ENCODE assay signal across 15 cellular contexts in genomic region chr19:5561559-5561958, GRCh38. TPM values are rescaled to one million over a fixed set of nuclear protein-coding genes. Genes with fewer than 3 reads are reported as not detected.
A peak's percentile ranks its signal among the peaks of the same experiment; 100 is the strongest.
DNase-seq lines count a peak whose midpoint lies in the region; FAIRE-seq and TF ChIP-seq lines count a peak whose summit lies in the region.
"Had no signal": no experiment of that assay in that cellular context is flagged by ENCODE, and none has a peak within 500 bp of the region (broad histone marks: within the 10 kb centered on the region; RNA-seq: fewer than 3 reads in every experiment).

No MANE protein-coding gene starts in this region.

- FAIRE-seq in bronchial epithelial cell (lab: Jason Lieb, UNC), result peak; percentile 28
- FAIRE-seq: endometrium had no signal

- no peak overlapping the region for H3K9ac ChIP-seq in mesendoderm (ENCODE audit: low read length)

- no TSS peak for BruUV-seq in Calu3 (replicated peaks; lab: Mats Ljungman, UMichigan)

- H2BK15ac ChIP-seq in mesendoderm (replicated peaks; ENCODE audit: low read depth), result no peak overlapping the region

- H3K27me3 Mint-ChIP-seq in Calu3 (ENCODE audit: unreplicated experiment), result peaks cover 40% of the 10 kb centered on the region
- peaks cover 10% of the 10 kb centered on the region for H3K27me3 Mint-ChIP-seq in neural crest cell (ENCODE audit: low read depth)

- H4K8ac ChIP-seq in mesendoderm (ENCODE audit: low read depth, low read length), result no peak overlapping the region

- no peak for DNase-seq in Calu3
- no peak for DNase-seq in bronchial epithelial cell (ENCODE audit: low read depth)
- no peak for DNase-seq in neural crest cell (ENCODE audit: low read depth, low spot score)
- DNase-seq in COLO668 (lab: John Stamatoyannopoulos, UW; ENCODE audit: unreplicated experiment), result no peak
- no peak for DNase-seq in NCI-H748 treated with DMSO at 0.1 percent for 48 hours (lab: John Stamatoyannopoulos, UW)
- no peak for DNase-seq in mesendoderm
- DNase-seq in T1000 (lab: John Stamatoyannopoulos, UW), result no peak
- DNase-seq: adrenal gland; GOT3; MV-4-11; natural killer cell; NCI-H524 treated with DMSO at 0.1 percent for 48 hours; stimulated activated naive CD4-positive, alpha-beta T cell had no signal

- no peak overlapping the region for H3K4me3 Mint-ChIP-seq in Calu3 (ENCODE audit: low read depth, unreplicated experiment)
- H3K4me3 Mint-ChIP-seq in neural crest cell, result no peak overlapping the region
- H3K4me3 Mint-ChIP-seq: natural killer cell had no signal

- no peak overlapping the region for H3K18ac ChIP-seq in mesendoderm (ENCODE audit: low read length)

- TF ChIP-seq EP300 in Ishikawa (IDR thresholded peaks at IDR 0.05; ENCODE audit: borderline replicate concordance), result no peak

- H3K36me3 ChIP-seq in bronchial epithelial cell (ENCODE audit: control insufficient read depth, insufficient read depth, low read length) (no peaks in the 10 kb centered on the region), mesendoderm (ENCODE audit: control insufficient read depth, insufficient read depth, low read length) (no peaks in the 10 kb centered on the region)
- H3K36me3 ChIP-seq: adrenal gland had no signal

- H3K79me2 ChIP-seq in mesendoderm (ENCODE audit: control insufficient read depth, insufficient read depth, low read length), result no peaks in the 10 kb centered on the region

- no peak overlapping the region for H2BK120ac ChIP-seq in mesendoderm (ENCODE audit: low read depth, low read length)

- no peak overlapping the region for H2AK5ac ChIP-seq in mesendoderm (ENCODE audit: low read length)

- H3K4me1 Mint-ChIP-seq in Calu3 (ENCODE audit: low read depth, unreplicated experiment) (no peaks in the 10 kb centered on the region), neural crest cell (peaks cover 6% of the 10 kb centered on the region)
- H3K4me1 Mint-ChIP-seq: natural killer cell had no signal

- TF ChIP-seq CTCF in Calu3 (IDR thresholded peaks at IDR 0.05; ENCODE audit: unreplicated experiment), result peak; percentile 24
- TF ChIP-seq CTCF in bronchial epithelial cell (IDR thresholded peaks at IDR 0.05; ENCODE audit: insufficient read depth, low read length, severe bottlenecking), result peak; percentile 41
- peak; percentile 68 for TF ChIP-seq CTCF in neural crest cell (conservative IDR thresholded peaks at IDR 0.05)

- no peak overlapping the region for H3K27ac ChIP-seq in mesendoderm (ENCODE audit: low read depth, low read length)
- H3K27ac ChIP-seq: adrenal gland had no signal

- H3K23ac ChIP-seq in mesendoderm (ENCODE audit: low read length), result no peak overlapping the region

- peaks cover 2% of the 10 kb centered on the region for H3K9me3 Mint-ChIP-seq in Calu3 (ENCODE audit: low read depth, unreplicated experiment)
- peaks cover 3% of the 10 kb centered on the region for H3K9me3 Mint-ChIP-seq in neural crest cell

- TF ChIP-seq RAD21 in Ishikawa (IDR thresholded peaks at IDR 0.05; ENCODE audit: low read depth), result peak; percentile 25; the same call in 1 of the 2 replicates

- CTCF ChIA-PET in Calu3 (lab: Charles Lee), result no interaction called here

- no peak overlapping the region for H3K4me3 ChIP-seq in bronchial epithelial cell (ENCODE audit: low read depth, low read length)
- no peak overlapping the region for H3K4me3 ChIP-seq in mesendoderm (ENCODE audit: low read length)
- H3K4me3 ChIP-seq: adrenal gland had no signal

- no peak overlapping the region for H4K5ac ChIP-seq in mesendoderm (ENCODE audit: low read length)

- no peaks in the 10 kb centered on the region for H3K4me1 ChIP-seq in mesendoderm (ENCODE audit: control insufficient read depth, low read depth, low read length)
- H3K4me1 ChIP-seq: adrenal gland had no signal

- H3K4ac ChIP-seq in mesendoderm (ENCODE audit: low read depth, low read length), result no peak overlapping the region

- no peak overlapping the region for H3K27ac Mint-ChIP-seq in Calu3 (ENCODE audit: unreplicated experiment)
- H3K27ac Mint-ChIP-seq in neural crest cell (ENCODE audit: unreplicated experiment), result no peak overlapping the region
- H3K27ac Mint-ChIP-seq: natural killer cell had no signal

- no peak overlapping the region for H3K4me2 ChIP-seq in mesendoderm (ENCODE audit: low read length)

- no peak overlapping the region for H2BK5ac ChIP-seq in mesendoderm (ENCODE audit: low read length)

- H3K56ac ChIP-seq in mesendoderm (ENCODE audit: low read length), result no peak overlapping the region

- peaks cover 3% of the 10 kb centered on the region for H3K27me3 ChIP-seq in bronchial epithelial cell (ENCODE audit: control insufficient read depth, insufficient read depth, low read length)
- no peaks in the 10 kb centered on the region for H3K27me3 ChIP-seq in mesendoderm (ENCODE audit: insufficient read depth, low read length, poor library complexity)

- WGBS in mesendoderm (ENCODE audit: extremely low coverage, insufficient coverage, low lambda C conversion rate), result no CpG with 5 or more reads among the region's 6 CpGs

- H3K36me3 Mint-ChIP-seq in Calu3 (ENCODE audit: insufficient read depth, unreplicated experiment) (no peaks in the 10 kb centered on the region), neural crest cell (ENCODE audit: low read depth) (no peaks in the 10 kb centered on the region)
- H3K36me3 Mint-ChIP-seq: natural killer cell had no signal

- intact Hi-C loops in Calu3 (cut with micrococcal nuclease; ENCODE audit: unreplicated experiment), result no loop called here

- no peaks in the 10 kb centered on the region for H3K79me1 ChIP-seq in mesendoderm (ENCODE audit: low read length)

TF ChIP-seq in Ishikawa, 13 proteins besides CTCF, POLR2A, EP300 and RAD21:
- TF ChIP-seq USF1 (IDR thresholded peaks at IDR 0.05), result no peak
- TF ChIP-seq, protein P1, sequence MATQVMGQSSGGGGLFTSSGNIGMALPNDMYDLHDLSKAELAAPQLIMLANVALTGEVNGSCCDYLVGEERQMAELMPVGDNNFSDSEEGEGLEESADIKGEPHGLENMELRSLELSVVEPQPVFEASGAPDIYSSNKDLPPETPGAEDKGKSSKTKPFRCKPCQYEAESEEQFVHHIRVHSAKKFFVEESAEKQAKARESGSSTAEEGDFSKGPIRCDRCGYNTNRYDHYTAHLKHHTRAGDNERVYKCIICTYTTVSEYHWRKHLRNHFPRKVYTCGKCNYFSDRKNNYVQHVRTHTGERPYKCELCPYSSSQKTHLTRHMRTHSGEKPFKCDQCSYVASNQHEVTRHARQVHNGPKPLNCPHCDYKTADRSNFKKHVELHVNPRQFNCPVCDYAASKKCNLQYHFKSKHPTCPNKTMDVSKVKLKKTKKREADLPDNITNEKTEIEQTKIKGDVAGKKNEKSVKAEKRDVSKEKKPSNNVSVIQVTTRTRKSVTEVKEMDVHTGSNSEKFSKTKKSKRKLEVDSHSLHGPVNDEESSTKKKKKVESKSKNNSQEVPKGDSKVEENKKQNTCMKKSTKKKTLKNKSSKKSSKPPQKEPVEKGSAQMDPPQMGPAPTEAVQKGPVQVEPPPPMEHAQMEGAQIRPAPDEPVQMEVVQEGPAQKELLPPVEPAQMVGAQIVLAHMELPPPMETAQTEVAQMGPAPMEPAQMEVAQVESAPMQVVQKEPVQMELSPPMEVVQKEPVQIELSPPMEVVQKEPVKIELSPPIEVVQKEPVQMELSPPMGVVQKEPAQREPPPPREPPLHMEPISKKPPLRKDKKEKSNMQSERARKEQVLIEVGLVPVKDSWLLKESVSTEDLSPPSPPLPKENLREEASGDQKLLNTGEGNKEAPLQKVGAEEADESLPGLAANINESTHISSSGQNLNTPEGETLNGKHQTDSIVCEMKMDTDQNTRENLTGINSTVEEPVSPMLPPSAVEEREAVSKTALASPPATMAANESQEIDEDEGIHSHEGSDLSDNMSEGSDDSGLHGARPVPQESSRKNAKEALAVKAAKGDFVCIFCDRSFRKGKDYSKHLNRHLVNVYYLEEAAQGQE (IDR thresholded peaks at IDR 0.05; ENCODE audit: low read depth), result no peak
- no peak for TF ChIP-seq TEAD4 (IDR thresholded peaks at IDR 0.05)
- TF ChIP-seq CEBPB (IDR thresholded peaks at IDR 0.05), result no peak
- TF ChIP-seq TCF12 (IDR thresholded peaks at IDR 0.05; ENCODE audit: low read depth), result no peak
- TF ChIP-seq NFIC (IDR thresholded peaks at IDR 0.05), result no peak
- no peak for TF ChIP-seq TAF1 (IDR thresholded peaks at IDR 0.05; ENCODE audit: low read depth)
- no peak for TF ChIP-seq ZBTB7A (IDR thresholded peaks at IDR 0.05; ENCODE audit: low read depth)
- no peak for TF ChIP-seq CREB1 (IDR thresholded peaks at IDR 0.05; ENCODE audit: low read depth)
- no peak for TF ChIP-seq YY1 (IDR thresholded peaks at IDR 0.05; ENCODE audit: low read depth)
- no peak for TF ChIP-seq FOXM1 (IDR thresholded peaks at IDR 0.05; ENCODE audit: borderline replicate concordance, low read depth)
- TF ChIP-seq EGR1 (IDR thresholded peaks at IDR 0.05), result no peak
- TF ChIP-seq MAX (IDR thresholded peaks at IDR 0.05), result no peak
TF ChIP-seq in Ishikawa: peak in this region for 0.

RNA-seq across cellular contexts. Expression of gene TINCR, which starts 6.2 kb away (rescaled TPM):
- total RNA-seq in Calu3 (2022), result 0.27 and 0.40 TPM in 2 replicates
- total RNA-seq in bronchial epithelial cell, result 4.2 and 10.1 TPM in 2 replicates
- total RNA-seq in neural crest cell, result 0.37 and 0.55 TPM in 2 replicates
- polyA plus RNA-seq in mesendoderm (2013, experiment 1 of 2), result 0.21 TPM
- polyA plus RNA-seq in mesendoderm (2013, experiment 2 of 2), result 0.13 TPM
